ENCODE assay signal across 12 cellular contexts in genomic region chr14:50524731-50525510, GRCh38. TPM values are rescaled to one million over a fixed set of nuclear protein-coding genes. Genes with fewer than 3 reads are reported as not detected.
A peak's percentile ranks its signal among the peaks of the same experiment; 100 is the strongest.
DNase-seq lines count a peak whose midpoint lies in the region; ATAC-seq and TF ChIP-seq lines count a peak whose summit lies in the region.
"Had no signal": no experiment of that assay in that cellular context is flagged by ENCODE, and none has a peak within 500 bp of the region (broad histone marks: within the 10 kb centered on the region; RNA-seq: fewer than 3 reads in every experiment).

No MANE protein-coding gene starts in this region.

- H3K9me3 ChIP-seq in SK-N-SH: no peaks in the 10 kb centered on the region

- no peak for DNase-seq in activated T-cell treated with anti-CD3 and anti-CD28 coated beads, Interleukin-2, amount 50 U/mL, for 72 hours
- no peak for DNase-seq in activated T-cell treated with anti-CD3 and anti-CD28 coated beads, Interleukin-2, amount 50 U/mL, for 1 hour
- DNase-seq in SK-N-SH: no peak
- no peak for DNase-seq in endothelial cell (ENCODE audit: low spot score)
- DNase-seq in substantia nigra (lab: John Stamatoyannopoulos, UW): no peak
- DNase-seq in GOT3 (lab: John Stamatoyannopoulos, UW): no peak
- DNase-seq in COLO668 (lab: John Stamatoyannopoulos, UW; ENCODE audit: unreplicated experiment): no peak
- DNase-seq: H9; NCI-H1105; NCI-H226; stimulated activated CD4-positive, alpha-beta T cell treated with anti-CD3 and anti-CD28 coated beads, Interleukin-1b, Interleukin-23, amount 100 ng/mL, for 48 hours had no signal

- H3K4me1 ChIP-seq in SK-N-SH (ENCODE audit: control insufficient read depth in 1 of 2, insufficient read depth in 2 of 2, low read depth in 1 of 2, low read length in 1 of 2): peaks cover 16 to 50% of the 10 kb centered on the region in 2 experiments

- TF ChIP-seq EP300 in SK-N-SH (IDR thresholded peaks at IDR 0.05; ENCODE audit: borderline replicate concordance in 1 of 2, low read depth in 1 of 2, low read length in 1 of 2): peak in 1 of 2 experiments; percentile 39; a peak in 1 of 4 replicates

- POLR2A ChIA-PET in SK-N-SH (lab: Yijun Ruan, JAX): no interaction called here

- H3K27me3 Mint-ChIP-seq in activated T-cell treated with anti-CD3 and anti-CD28 coated beads, Interleukin-2, amount 50 U/mL, for 72 hours (ENCODE audit: low read depth): no peaks in the 10 kb centered on the region
- H3K27me3 Mint-ChIP-seq in endothelial cell (ENCODE audit: unreplicated experiment): no peaks in the 10 kb centered on the region

- 66% methylated on average over 6 of the region's 6 CpGs for WGBS in SK-N-SH (ENCODE audit: low lambda C conversion rate)

- ATAC-seq in activated T-cell treated with anti-CD3 and anti-CD28 coated beads, Interleukin-2, amount 50 U/mL, for 72 hours (replicated peaks in 1 of 2): no peak
- no peak for ATAC-seq in GM18511 (IDR thresholded peaks at IDR 0.05; ENCODE audit: unreplicated experiment)

- CTCF ChIA-PET in SK-N-SH (lab: Yijun Ruan, JAX): interaction anchor here (0.6 kb wide), 2 partner anchors 11 to 99 kb away, joined by 3 to 4 read pairs; no protein-coding TSS in a partner anchor

- H3K27ac Mint-ChIP-seq in activated T-cell treated with anti-CD3 and anti-CD28 coated beads, Interleukin-2, amount 50 U/mL, for 72 hours: peak overlapping the region; percentile 54
- H3K27ac Mint-ChIP-seq in endothelial cell (ENCODE audit: unreplicated experiment): peak overlapping the region; percentile 12

- H3K36me3 Mint-ChIP-seq in activated T-cell treated with anti-CD3 and anti-CD28 coated beads, Interleukin-2, amount 50 U/mL, for 72 hours (ENCODE audit: insufficient read depth in 2 of 2): no peaks in the 10 kb centered on the region
- peaks cover 23% of the 10 kb centered on the region for H3K36me3 Mint-ChIP-seq in endothelial cell (ENCODE audit: low read depth, unreplicated experiment)

- no peaks in the 10 kb centered on the region for H3K27me3 ChIP-seq in SK-N-SH (ENCODE audit: insufficient read depth)

- peaks cover 62% of the 10 kb centered on the region for H3F3A ChIP-seq in SK-N-SH (replicated peaks; ENCODE audit: insufficient read depth)

- no peaks in the 10 kb centered on the region for H3K9me2 ChIP-seq in SK-N-SH

- H3K27ac ChIP-seq in SK-N-SH (ENCODE audit: low read depth in 2 of 2, low read length in 1 of 2) (peak overlapping the region in 1 of 2 experiments; percentile 95; a peak in 2 of 4 replicates), substantia nigra (ENCODE audit: low read depth, low read length, poor library complexity, severe bottlenecking) (peak overlapping the region; percentile 44)

- TF ChIP-seq CTCF in SK-N-SH (IDR thresholded peaks at IDR 0.05) (no peak), endothelial cell (IDR thresholded peaks at IDR 0.05; ENCODE audit: unreplicated experiment) (no peak)

- TF ChIP-seq RAD21 in SK-N-SH (IDR thresholded peaks at IDR 0.05; ENCODE audit: low read length): no peak

- no peaks in the 10 kb centered on the region for H3K9me3 Mint-ChIP-seq in activated T-cell treated with anti-CD3 and anti-CD28 coated beads, Interleukin-2, amount 50 U/mL, for 72 hours
- H3K9me3 Mint-ChIP-seq in endothelial cell (ENCODE audit: unreplicated experiment): no peaks in the 10 kb centered on the region
- H3K9me3 Mint-ChIP-seq: H9 had no signal

- peaks cover 67% of the 10 kb centered on the region for H4K20me1 ChIP-seq in SK-N-SH (ENCODE audit: insufficient read depth)

- H3K4me3 Mint-ChIP-seq in activated T-cell treated with anti-CD3 and anti-CD28 coated beads, Interleukin-2, amount 50 U/mL, for 72 hours: peak overlapping the region; percentile 49 to 84
- H3K4me3 Mint-ChIP-seq in endothelial cell (ENCODE audit: unreplicated experiment): no peak overlapping the region
- H3K4me3 Mint-ChIP-seq: H9 had no signal

- peaks cover 76% of the 10 kb centered on the region for H3K4me1 Mint-ChIP-seq in activated T-cell treated with anti-CD3 and anti-CD28 coated beads, Interleukin-2, amount 50 U/mL, for 72 hours (ENCODE audit: low read depth)
- peaks cover 46% of the 10 kb centered on the region for H3K4me1 Mint-ChIP-seq in endothelial cell (ENCODE audit: unreplicated experiment)

- H3K4me2 ChIP-seq in SK-N-SH: peak overlapping the region; percentile 50

- H3K36me3 ChIP-seq in SK-N-SH (replicated peaks in 1 of 2; ENCODE audit: control insufficient read depth in 1 of 2, insufficient read depth in 2 of 2, low read length in 1 of 2): peaks cover 0 to 20% of the 10 kb centered on the region in 2 experiments

- peaks cover 98% of the 10 kb centered on the region for H3K79me2 ChIP-seq in SK-N-SH (ENCODE audit: insufficient read depth)

- H3K4me3 ChIP-seq in SK-N-SH (ENCODE audit: low read depth in 2 of 2, low read length in 1 of 2): no peak overlapping the region

- H3K9ac ChIP-seq in SK-N-SH: 0 out of 2 replicates have a peak overlapping the region, but pooled peaks have one; percentile 2

- H2AFZ ChIP-seq in SK-N-SH (ENCODE audit: low read depth): no peak overlapping the region

TF ChIP-seq in SK-N-SH, 30 proteins besides CTCF, POLR2A, EP300 and RAD21 (continues in another document):
- TF ChIP-seq FOSL2 (IDR thresholded peaks at IDR 0.05; ENCODE audit: borderline replicate concordance, low read depth): peak; percentile 11; the same call in 1 of the 2 replicates
- no peak for TF ChIP-seq SIN3A (IDR thresholded peaks at IDR 0.05; ENCODE audit: borderline replicate concordance, low read depth, low read length)
- no peak for TF ChIP-seq RFX5 (IDR thresholded peaks at IDR 0.05; ENCODE audit: low read length)
- TF ChIP-seq FOXJ3 (CRISPR knock-in tag; IDR thresholded peaks at IDR 0.05): no peak
- TF ChIP-seq POLR2AphosphoS5 (IDR thresholded peaks at IDR 0.05; ENCODE audit: low read depth, low read length): no peak; the same call in 1 of the 2 replicates
- no peak for TF ChIP-seq TAF1 (IDR thresholded peaks at IDR 0.05; ENCODE audit: borderline replicate concordance, low read depth, low read length)
- no peak for TF ChIP-seq IRF3 (IDR thresholded peaks at IDR 0.05; ENCODE audit: low read depth, low read length)
- TF ChIP-seq ELF1 (IDR thresholded peaks at IDR 0.05): no peak
- peak; percentile 16; the same call in 1 of the 2 replicates for TF ChIP-seq RCOR1 (IDR thresholded peaks at IDR 0.05; ENCODE audit: low read length)
- no peak for TF ChIP-seq REST (IDR thresholded peaks at IDR 0.05; ENCODE audit: low read depth, low read length)
- TF ChIP-seq TCF12 (IDR thresholded peaks at IDR 0.05): peak; percentile 91
- no peak for TF ChIP-seq NRF1 (IDR thresholded peaks at IDR 0.05; ENCODE audit: low read depth, low read length)
- TF ChIP-seq MXI1 (IDR thresholded peaks at IDR 0.05; ENCODE audit: low read depth, low read length): no peak
- 0 out of 2 replicates have a peak, but pooled peaks have one; percentile 13 for TF ChIP-seq TEAD4 (IDR thresholded peaks at IDR 0.05; ENCODE audit: borderline replicate concordance, insufficient read depth)
- no peak for TF ChIP-seq YY1 (IDR thresholded peaks at IDR 0.05; ENCODE audit: low read depth)
- TF ChIP-seq FOXM1 (IDR thresholded peaks at IDR 0.05; ENCODE audit: low read depth): no peak
- no peak for TF ChIP-seq SMC3 (IDR thresholded peaks at IDR 0.05; ENCODE audit: low read depth, low read length)

RNA-seq across cellular contexts. Expression of gene MAP4K5, which starts 7.4 kb away (rescaled TPM):
- 10 to 100 TPM; 19.0 to 20.8 TPM for total RNA-seq in activated T-cell treated with anti-CD3 and anti-CD28 coated beads, Interleukin-2, amount 50 U/mL, for 72 hours
- polyA plus RNA-seq in SK-N-SH (2012; rRNA removed): 28.1 and 31.8 TPM in 2 replicates
- 31.8 and 34.0 TPM in 2 replicates for polyA plus RNA-seq in SK-N-SH (2012; cell fraction: cytosol; rRNA removed)
- 54.6 and 89.8 TPM in 2 replicates for polyA plus RNA-seq in SK-N-SH (2012; cell fraction: nucleus; rRNA removed)
- 99.3 TPM for total RNA-seq in endothelial cell (ENCODE audit: unreplicated experiment)

RNA-seq across cellular contexts. Expression of gene ATL1, which starts 35.0 kb away (rescaled TPM):
- total RNA-seq in activated T-cell treated with anti-CD3 and anti-CD28 coated beads, Interleukin-2, amount 50 U/mL, for 72 hours: under 1 TPM; 0.77 to 0.93 TPM
- 7.3 and 9.0 TPM in 2 replicates for polyA plus RNA-seq in SK-N-SH (2012; rRNA removed)
- polyA plus RNA-seq in SK-N-SH (2012; cell fraction: cytosol; rRNA removed): 8.7 and 11.1 TPM in 2 replicates
- 2.9 and 5.2 TPM in 2 replicates for polyA plus RNA-seq in SK-N-SH (2012; cell fraction: nucleus; rRNA removed)
- 4.7 TPM for total RNA-seq in endothelial cell (ENCODE audit: unreplicated experiment)
